Comparison of ENCODE assay signal across 1 cellular context in the genomic region with DNA sequence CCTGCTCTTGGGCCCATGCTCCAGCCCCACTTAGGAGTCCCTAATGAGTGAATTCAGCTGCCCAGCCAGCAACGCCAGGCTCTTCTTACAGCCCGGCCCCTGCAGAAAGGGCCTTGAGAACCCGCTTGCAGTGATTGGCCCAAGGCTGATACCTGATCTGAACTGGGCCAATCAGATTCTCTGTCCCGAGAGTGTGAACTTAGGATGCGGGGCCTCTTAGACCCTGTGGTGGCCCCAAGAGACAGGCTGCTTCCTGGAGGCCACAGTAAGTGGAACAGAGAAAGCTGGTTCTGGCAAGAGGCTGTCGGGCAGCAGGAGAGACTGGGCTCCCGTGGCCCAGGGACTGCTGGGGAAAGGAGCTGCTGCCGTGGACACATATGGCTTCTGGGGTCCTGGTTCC.
TF ChIP-seq lines count a peak whose summit lies in the region.

No MANE protein-coding gene starts in this region.

TF ChIP-seq in HCT116, 20 proteins besides CTCF, POLR2A, EP300 and RAD21 (continued from another document):
- TF ChIP-seq REST (IDR thresholded peaks at IDR 0.05; ENCODE audit: low read depth) (no peak), EGR1 (IDR thresholded peaks at IDR 0.05; ENCODE audit: low read depth) (no peak), TCF7L2 (IDR thresholded peaks at IDR 0.05; ENCODE audit: borderline replicate concordance, extremely low read depth, insufficient read depth, insufficient read length) (no peak), EZH2 (IDR thresholded peaks at IDR 0.05) (no peak), SRF (IDR thresholded peaks at IDR 0.05; ENCODE audit: low read depth) (no peak), SIN3A (IDR thresholded peaks at IDR 0.05; ENCODE audit: low read depth) (no peak)
- TF ChIP-seq, protein P1, sequence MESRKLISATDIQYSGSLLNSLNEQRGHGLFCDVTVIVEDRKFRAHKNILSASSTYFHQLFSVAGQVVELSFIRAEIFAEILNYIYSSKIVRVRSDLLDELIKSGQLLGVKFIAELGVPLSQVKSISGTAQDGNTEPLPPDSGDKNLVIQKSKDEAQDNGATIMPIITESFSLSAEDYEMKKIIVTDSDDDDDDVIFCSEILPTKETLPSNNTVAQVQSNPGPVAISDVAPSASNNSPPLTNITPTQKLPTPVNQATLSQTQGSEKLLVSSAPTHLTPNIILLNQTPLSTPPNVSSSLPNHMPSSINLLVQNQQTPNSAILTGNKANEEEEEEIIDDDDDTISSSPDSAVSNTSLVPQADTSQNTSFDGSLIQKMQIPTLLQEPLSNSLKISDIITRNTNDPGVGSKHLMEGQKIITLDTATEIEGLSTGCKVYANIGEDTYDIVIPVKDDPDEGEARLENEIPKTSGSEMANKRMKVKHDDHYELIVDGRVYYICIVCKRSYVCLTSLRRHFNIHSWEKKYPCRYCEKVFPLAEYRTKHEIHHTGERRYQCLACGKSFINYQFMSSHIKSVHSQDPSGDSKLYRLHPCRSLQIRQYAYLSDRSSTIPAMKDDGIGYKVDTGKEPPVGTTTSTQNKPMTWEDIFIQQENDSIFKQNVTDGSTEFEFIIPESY (IDR thresholded peaks at IDR 0.05; ENCODE audit: extremely low read depth, insufficient replicate concordance, low read length): no peak
